In the genomic region with DNA sequence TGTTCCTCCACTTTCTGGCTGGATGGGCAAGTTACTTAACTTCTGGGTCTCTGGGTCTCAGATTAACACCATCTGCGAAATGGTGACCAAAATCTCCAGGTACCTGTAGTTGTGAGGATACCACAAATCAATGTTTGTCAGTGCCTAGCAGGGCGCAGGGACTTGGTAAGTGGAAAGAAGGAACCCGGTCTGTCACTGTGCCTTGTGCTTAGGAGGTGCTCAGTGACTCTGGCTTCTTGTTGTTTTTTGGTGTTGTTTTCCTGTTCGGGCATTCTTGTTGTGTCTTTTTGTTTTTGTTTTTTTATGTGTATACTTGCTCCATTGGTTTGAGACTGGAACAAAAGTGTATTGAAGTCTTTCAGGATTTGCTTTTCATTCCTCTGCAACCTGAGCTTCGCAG, we compare ENCODE assay signal across 20 cellular contexts.
"Had no signal": no experiment of that assay in that cellular context is flagged by ENCODE, and none has a peak within 500 bp of the region (broad histone marks: within the 10 kb centered on the region; RNA-seq: fewer than 3 reads in every experiment).

No MANE protein-coding gene starts in this region.

- DNase-seq: activated CD4-positive, alpha-beta memory T cell treated with anti-CD3 and anti-CD28 coated beads for 36 hours; activated CD4-positive, alpha-beta T cell treated with anti-CD3 and anti-CD28 coated beads, Interleukin-2, amount 10 ng/mL, durations not matched to agents 24 days and 14 days; activated CD4-positive, CD25-positive, alpha-beta regulatory T cell treated with anti-CD3 and anti-CD28 coated beads, Interleukin-2, amount 50 U/mL, for 72 hours; activated CD8-positive, alpha-beta memory T cell treated with anti-CD3 and anti-CD28 coated beads for 24 hours; activated effector memory CD4-positive, alpha-beta T cell treated with anti-CD3 and anti-CD28 coated beads, Interleukin-2, amount 50 U/mL, for 16 hours; activated naive CD4-positive, alpha-beta T cell treated with anti-CD3 and anti-CD28 coated beads for 36 hours; activated T-cell treated with anti-CD3 and anti-CD28 coated beads, Interleukin-2, amount 50 U/mL, for 4 hours; amygdala; brain microvascular endothelial cell; MG63; MV-4-11; NCI-H1092 treated with DMSO at 0.1 percent for 48 hours; NCI-H1417 treated with DMSO at 0.1 percent for 48 hours; NCI-H1694; NCI-H2029; NCI-H446; Peyer's patch; SHP77 treated with DMSO at 0.1 percent for 48 hours had no signal

- H3K9me3 ChIP-seq: MG63, Peyer's patch had no signal

- H3K36me3 ChIP-seq: cardiac muscle cell, Peyer's patch had no signal

- H3K27me3 ChIP-seq: brain microvascular endothelial cell, cardiac muscle cell, MG63, Peyer's patch had no signal

- ATAC-seq: activated T-cell treated with anti-CD3 and anti-CD28 coated beads, Interleukin-2, amount 50 U/mL, for 4 hours had no signal

- H3K27ac ChIP-seq: brain microvascular endothelial cell, cardiac muscle cell, Peyer's patch, RWPE1 had no signal

- H3K4me3 ChIP-seq: cardiac muscle cell, MG63, Peyer's patch had no signal

- H3K4me1 ChIP-seq: Peyer's patch had no signal
